In genomic region chr4:88599298-88599697, GRCh38 we compare ENCODE assay signal across 9 cellular contexts. TPM values are rescaled to one million over a fixed set of nuclear protein-coding genes. Genes with fewer than 3 reads are reported as not detected.
DNase-seq lines count a peak whose midpoint lies in the region; ATAC-seq and TF ChIP-seq lines count a peak whose summit lies in the region.
"Had no signal": no experiment of that assay in that cellular context is flagged by ENCODE, and none has a peak within 500 bp of the region (broad histone marks: within the 10 kb centered on the region; RNA-seq: fewer than 3 reads in every experiment).

No MANE protein-coding gene starts in this region.

- DNase-seq in CD4-positive, alpha-beta T cell = no peak
- DNase-seq in RPMI7951 (ENCODE audit: low read depth) (peak; percentile 15), esophagus squamous epithelium (lab: John Stamatoyannopoulos, UW) (no peak), NK-92 (lab: John Stamatoyannopoulos, UW; ENCODE audit: unreplicated experiment) (no peak), trophoblast cell (no peak), retina (no peak)
- no peak for DNase-seq in stimulated activated naive CD4-positive, alpha-beta T cell (lab: John Stamatoyannopoulos, UW)

- no peaks in the 10 kb centered on the region for H3K27me3 Mint-ChIP-seq in CD4-positive, alpha-beta T cell

- no peak overlapping the region for H2BK120ac ChIP-seq in trophoblast cell (ENCODE audit: insufficient read depth, low read length, poor library complexity)

- no peak overlapping the region for H4K8ac ChIP-seq in trophoblast cell (ENCODE audit: low read depth, low read length)

- no peak overlapping the region for H3K23ac ChIP-seq in trophoblast cell (ENCODE audit: low read length)

- no peak overlapping the region for H3K14ac ChIP-seq in trophoblast cell (ENCODE audit: low read length)

- H2BK5ac ChIP-seq in trophoblast cell (ENCODE audit: low read depth, low read length, poor library complexity) = no peak overlapping the region

- H3K27me3 ChIP-seq in CD4-positive, alpha-beta T cell (ENCODE audit: control insufficient read depth, insufficient read depth, low read length) = no peaks in the 10 kb centered on the region
- no peaks in the 10 kb centered on the region for H3K27me3 ChIP-seq in esophagus squamous epithelium
- no peaks in the 10 kb centered on the region for H3K27me3 ChIP-seq in parathyroid adenoma (ENCODE audit: control insufficient read depth, insufficient read depth, low read length)
- H3K27me3 ChIP-seq in trophoblast cell (ENCODE audit: insufficient read depth, low read length) = no peaks in the 10 kb centered on the region

- CTCF ChIA-PET in CD4-positive, alpha-beta T cell (lab: Charles Lee) = interaction anchor here (1.3 to 2.0 kb wide), 4 partner anchors 60 to 78 kb away, joined by 3 to 10 read pairs (median 6); no protein-coding TSS in a partner anchor

- H3K27ac Mint-ChIP-seq in CD4-positive, alpha-beta T cell = peak overlapping the region; percentile 77

- H2AK5ac ChIP-seq in trophoblast cell (ENCODE audit: low read length) = no peak overlapping the region

- H3K27ac ChIP-seq in CD4-positive, alpha-beta T cell (ENCODE audit: low read depth, low read length) = no peak overlapping the region
- peak overlapping the region; percentile 59 to 78 (median 68) for H3K27ac ChIP-seq in esophagus squamous epithelium
- peak overlapping the region; percentile 43 for H3K27ac ChIP-seq in parathyroid adenoma
- H3K27ac ChIP-seq in trophoblast cell (ENCODE audit: low read depth, low read length) = no peak overlapping the region

- H3K4me2 ChIP-seq in parathyroid adenoma (ENCODE audit: low read length) (peak overlapping the region; percentile 29), trophoblast cell (ENCODE audit: low read length) (no peak overlapping the region)

- H3K4me3 Mint-ChIP-seq in CD4-positive, alpha-beta T cell = peak overlapping the region; percentile 21

- H3K79me2 ChIP-seq in parathyroid adenoma = peaks cover 6% of the 10 kb centered on the region
- no peaks in the 10 kb centered on the region for H3K79me2 ChIP-seq in trophoblast cell (ENCODE audit: control insufficient read depth, insufficient read depth, low read length, poor library complexity)

- H3K4me3 ChIP-seq in esophagus squamous epithelium (peak overlapping the region in 1 of 4 donors; percentile 17), parathyroid adenoma (ENCODE audit: low read depth, low read length) (no peak overlapping the region), trophoblast cell (ENCODE audit: low read depth, low read length) (no peak overlapping the region)

- H3K9ac ChIP-seq in parathyroid adenoma (no peak overlapping the region), trophoblast cell (ENCODE audit: low read length) (no peak overlapping the region)

- no peak for TF ChIP-seq POLR2A in esophagus squamous epithelium (IDR thresholded peaks at IDR 0.05)

- H3K79me1 ChIP-seq in trophoblast cell (ENCODE audit: low read length) = no peaks in the 10 kb centered on the region

- H3K36me3 Mint-ChIP-seq in CD4-positive, alpha-beta T cell (ENCODE audit: low read depth) = peaks cover 75% of the 10 kb centered on the region

- H3K18ac ChIP-seq in trophoblast cell (ENCODE audit: low read length) = no peak overlapping the region

- 61 to 71% methylated on average over 3 of the region's 3 CpGs for WGBS in esophagus squamous epithelium, 2 donors
- WGBS in trophoblast cell (ENCODE audit: extremely low coverage, insufficient coverage, insufficient read length) = no CpG with 5 or more reads among the region's 3 CpGs

- H3K9me3 ChIP-seq in CD4-positive, alpha-beta T cell (ENCODE audit: control insufficient read depth, low read length) = no peaks in the 10 kb centered on the region
- H3K9me3 ChIP-seq in esophagus squamous epithelium (no peaks in the 10 kb centered on the region), parathyroid adenoma (ENCODE audit: control insufficient read depth, low read length) (no peaks in the 10 kb centered on the region), trophoblast cell (ENCODE audit: insufficient read depth, low read depth, low read length) (no peaks in the 10 kb centered on the region)

- no peak overlapping the region for H2AFZ ChIP-seq in parathyroid adenoma
- no peak overlapping the region for H2AFZ ChIP-seq in trophoblast cell (ENCODE audit: insufficient read depth, low read length, poor library complexity)

- no peak overlapping the region for H2BK12ac ChIP-seq in trophoblast cell (ENCODE audit: low read length)

- intact Hi-C loops in CD4-positive, alpha-beta T cell (cut with DNase I, micrococcal nuclease) = loop anchor here in 1 of 2 experiments (10.0 kb wide), 2 partner anchors 214 to 1664 kb away; partner anchors contain the start of gene AFF1
- intact Hi-C loops in esophagus squamous epithelium (cut with DNase I) = no loop called here

- H3K4me1 Mint-ChIP-seq in CD4-positive, alpha-beta T cell (ENCODE audit: low read depth) = peaks cover 80% of the 10 kb centered on the region

- peaks cover 14 to 62% (median 18%) of the 10 kb centered on the region in 3 donors for H3K4me1 ChIP-seq in esophagus squamous epithelium
- H3K4me1 ChIP-seq in parathyroid adenoma = peaks cover 12% of the 10 kb centered on the region
- H3K4me1 ChIP-seq in trophoblast cell (ENCODE audit: control insufficient read depth in 1 of 2, insufficient read depth in 2 of 2, low read length in 2 of 2) = no peaks in the 10 kb centered on the region

- POLR2A ChIA-PET in CD4-positive, alpha-beta T cell (lab: Charles Lee) = interaction anchor here (5.8 kb wide), 1 partner anchor 12 kb away, joined by 67 read pairs; no protein-coding TSS in a partner anchor

- peaks cover 0 to 41% (median 0%) of the 10 kb centered on the region in 3 donors for H3K36me3 ChIP-seq in esophagus squamous epithelium
- H3K36me3 ChIP-seq in parathyroid adenoma (ENCODE audit: control insufficient read depth, insufficient read depth, low read length) = no peaks in the 10 kb centered on the region
- H3K36me3 ChIP-seq in trophoblast cell (ENCODE audit: control insufficient read depth in 1 of 2, insufficient read depth in 2 of 2, low read length in 2 of 2) = no peaks in the 10 kb centered on the region

- H3K9me3 Mint-ChIP-seq in CD4-positive, alpha-beta T cell = no peaks in the 10 kb centered on the region

- ATAC-seq in CD4-positive, alpha-beta T cell (ENCODE audit: poor library complexity) = no peak
- ATAC-seq: Panc1 had no signal

- H4K12ac ChIP-seq in trophoblast cell (ENCODE audit: low read depth, low read length) = no peak overlapping the region

- no peak overlapping the region for H3K4ac ChIP-seq in trophoblast cell (ENCODE audit: low read depth, low read length)

- no peak overlapping the region for H4K91ac ChIP-seq in trophoblast cell (ENCODE audit: low read depth, low read length)

- no peak for TF ChIP-seq CTCF in CD4-positive, alpha-beta T cell (IDR thresholded peaks at IDR 0.05)
- TF ChIP-seq CTCF in esophagus squamous epithelium (IDR thresholded peaks at IDR 0.05) (no peak), parathyroid adenoma (IDR thresholded peaks at IDR 0.05) (no peak)

RNA-seq across cellular contexts. Expression of gene HERC3, which starts 7.0 kb away (rescaled TPM):
- total RNA-seq in CD4-positive, alpha-beta T cell = 10 to 100 TPM; 63.1 to 66.4 TPM
- total RNA-seq in RPMI7951 (2014; rRNA removed; shearing (Covaris generic)) = 7.8 and 10.1 TPM in 2 replicates
- total RNA-seq in esophagus squamous epithelium = 10 to 100 TPM; 19.1 to 41.1 (median 30.8) TPM
- 3.0 and 3.5 TPM in 2 replicates for polyA plus RNA-seq in trophoblast cell (2013)

Comparison
In these comparisons a context has a peak if more than half of its experiments do, and no peak if none do; other contexts are left out.
1. H3K27ac ChIP-seq: peak in esophagus squamous epithelium (4 of 4) and parathyroid adenoma (single experiment); none in CD4-positive, alpha-beta T cell (single experiment) and trophoblast cell (single experiment).